26 cellular contexts compared by ENCODE assay signal in the genomic region with DNA sequence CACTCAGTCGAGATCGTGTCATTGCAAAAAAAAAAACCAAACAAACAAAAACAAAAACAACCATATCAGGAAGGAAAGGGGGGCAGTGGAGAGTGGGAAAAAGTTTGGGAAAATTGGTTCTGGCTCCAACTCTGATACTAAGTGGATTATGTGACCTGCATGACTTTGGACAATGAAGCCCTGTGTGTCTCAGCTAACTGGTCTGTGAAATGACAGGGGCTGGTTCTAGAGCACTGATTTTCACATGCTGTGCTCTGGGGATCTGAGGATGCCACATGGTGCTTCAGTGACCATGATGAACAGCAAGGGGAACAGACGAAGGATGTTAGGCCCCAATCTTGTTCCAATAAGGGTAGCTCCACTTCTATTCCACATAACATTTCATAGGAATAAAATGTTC.
"Had no signal": no experiment of that assay in that cellular context is flagged by ENCODE, and none has a peak within 500 bp of the region (broad histone marks: within the 10 kb centered on the region; RNA-seq: fewer than 3 reads in every experiment).

No MANE protein-coding gene starts in this region.

- H3K27ac ChIP-seq: neutrophil, pancreas, psoas muscle, right lobe of liver, sigmoid colon, stomach, thoracic aorta, thyroid gland, tibial nerve, upper lobe of left lung, vagina had no signal

- H3K4me1 ChIP-seq: pancreas, psoas muscle, right lobe of liver, stomach, thyroid gland, tibial nerve, upper lobe of left lung, vagina had no signal

- ATAC-seq: naive thymus-derived CD8-positive, alpha-beta T cell; natural killer cell treated with Interleukin-12 subunit alpha and Interleukin-12 subunit beta and Interleukin-15 and Interleukin-18, amount 100 ng/mL, for 72 hours; pancreas; psoas muscle; right cardiac atrium; right lobe of liver; stimulated activated effector memory CD8-positive, alpha-beta T cell treated with anti-CD3 and anti-CD28 coated beads, Interleukin-12 subunit alpha, Interleukin-12 subunit beta, amount 100 ng/mL, for 72 hours had no signal

- H3K27me3 ChIP-seq: neutrophil, pancreas, right lobe of liver, sigmoid colon, stomach, thyroid gland, tibial nerve, upper lobe of left lung, vagina had no signal

- H3K9me3 ChIP-seq: neutrophil, pancreas, psoas muscle, right lobe of liver, sigmoid colon, stomach, thoracic aorta, thyroid gland, tibial nerve, upper lobe of left lung, vagina had no signal

- DNase-seq: naive thymus-derived CD8-positive, alpha-beta T cell; nephron progenitor cell; pancreas; posterior cingulate gyrus; psoas muscle; right cardiac atrium; right lobe of liver; sigmoid colon; small intestine; stimulated activated CD4-positive, alpha-beta T cell treated with anti-CD3 and anti-CD28 coated beads, Interleukin-15, amount 100 ng/mL, for 24 hours; stimulated activated CD4-positive, alpha-beta T cell treated with anti-CD3 and anti-CD28 coated beads, Interleukin-2, amount 100 ng/mL, for 24 hours; stimulated activated CD4-positive, alpha-beta T cell treated with anti-CD3 and anti-CD28 coated beads, Interleukin-2, amount 100 ng/mL, for 48 hours; stimulated activated CD4-positive, alpha-beta T cell treated with anti-CD3 and anti-CD28 coated beads, Interleukin-4, amount 100 ng/mL, for 24 hours; stimulated activated naive B cell treated with anti-CD40 and anti-IgM and Interleukin-4, amounts not matched to agents 10 μg/mL and 1 μg/mL and 100 μg/mL, for 72 hours; stimulated activated naive CD4-positive, alpha-beta T cell treated with Interleukin-2 at 50 U/mL for 16 hours; stomach; thyroid gland; trophoblast cell; upper lobe of left lung had no signal

- H3K4me3 ChIP-seq: pancreas, psoas muscle, right lobe of liver, sigmoid colon, stomach, thoracic aorta, thyroid gland, tibial nerve, upper lobe of left lung, vagina had no signal

- H3K36me3 ChIP-seq: neutrophil, pancreas, sigmoid colon, thoracic aorta, thyroid gland, tibial nerve, upper lobe of left lung, vagina had no signal

- FAIRE-seq: pancreas, small intestine, urothelium cell line had no signal
